Comparison of ENCODE assay signal across 1 cellular context in the genomic region with DNA sequence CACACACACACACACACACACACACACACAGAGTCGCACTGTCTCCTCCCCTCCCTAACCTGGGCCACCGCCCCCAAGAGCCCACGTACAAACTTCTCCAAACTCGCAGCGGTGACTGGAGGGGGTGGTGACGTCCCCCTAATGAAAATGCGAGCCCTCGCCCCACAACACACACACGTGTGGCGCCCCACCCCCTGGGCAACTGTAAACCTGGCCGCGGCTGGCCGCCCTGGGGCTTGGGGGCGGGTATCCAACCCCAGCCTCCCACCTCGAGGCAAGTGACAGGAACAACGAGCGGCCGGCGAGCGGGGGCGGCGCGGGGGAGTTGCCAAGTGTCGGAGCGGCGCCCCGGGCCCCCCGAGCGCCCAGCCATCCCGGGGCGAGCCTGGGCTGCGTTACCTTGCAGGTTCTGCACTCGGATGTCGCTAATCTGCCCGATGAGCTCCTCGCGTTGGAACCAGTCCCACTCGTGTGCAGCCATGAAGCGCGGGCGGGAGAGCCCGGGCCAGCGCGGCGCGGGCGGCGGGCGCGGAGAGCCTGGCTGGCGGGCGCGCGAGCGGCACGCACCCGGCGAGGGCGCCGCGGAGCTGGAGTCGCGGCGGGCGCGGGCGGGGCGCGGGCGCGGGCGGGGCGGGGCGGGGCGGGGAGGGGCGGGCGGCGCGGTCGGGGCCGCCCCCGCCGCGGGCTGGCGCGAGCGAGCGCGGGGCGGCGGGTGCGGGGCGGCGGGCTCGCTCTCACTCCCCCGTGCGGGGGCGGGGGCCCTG.
TF ChIP-seq lines count a peak whose summit lies in the region.

A gene with protein sequence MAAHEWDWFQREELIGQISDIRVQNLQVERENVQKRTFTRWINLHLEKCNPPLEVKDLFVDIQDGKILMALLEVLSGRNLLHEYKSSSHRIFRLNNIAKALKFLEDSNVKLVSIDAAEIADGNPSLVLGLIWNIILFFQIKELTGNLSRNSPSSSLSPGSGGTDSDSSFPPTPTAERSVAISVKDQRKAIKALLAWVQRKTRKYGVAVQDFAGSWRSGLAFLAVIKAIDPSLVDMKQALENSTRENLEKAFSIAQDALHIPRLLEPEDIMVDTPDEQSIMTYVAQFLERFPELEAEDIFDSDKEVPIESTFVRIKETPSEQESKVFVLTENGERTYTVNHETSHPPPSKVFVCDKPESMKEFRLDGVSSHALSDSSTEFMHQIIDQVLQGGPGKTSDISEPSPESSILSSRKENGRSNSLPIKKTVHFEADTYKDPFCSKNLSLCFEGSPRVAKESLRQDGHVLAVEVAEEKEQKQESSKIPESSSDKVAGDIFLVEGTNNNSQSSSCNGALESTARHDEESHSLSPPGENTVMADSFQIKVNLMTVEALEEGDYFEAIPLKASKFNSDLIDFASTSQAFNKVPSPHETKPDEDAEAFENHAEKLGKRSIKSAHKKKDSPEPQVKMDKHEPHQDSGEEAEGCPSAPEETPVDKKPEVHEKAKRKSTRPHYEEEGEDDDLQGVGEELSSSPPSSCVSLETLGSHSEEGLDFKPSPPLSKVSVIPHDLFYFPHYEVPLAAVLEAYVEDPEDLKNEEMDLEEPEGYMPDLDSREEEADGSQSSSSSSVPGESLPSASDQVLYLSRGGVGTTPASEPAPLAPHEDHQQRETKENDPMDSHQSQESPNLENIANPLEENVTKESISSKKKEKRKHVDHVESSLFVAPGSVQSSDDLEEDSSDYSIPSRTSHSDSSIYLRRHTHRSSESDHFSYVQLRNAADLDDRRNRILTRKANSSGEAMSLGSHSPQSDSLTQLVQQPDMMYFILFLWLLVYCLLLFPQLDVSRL (minus strand): TSS at position 597 of the 764 bp plus-strand sequence. CDS start 116 bp downstream, at position 481.

TF ChIP-seq in HepG2, 621 proteins besides CTCF, POLR2A, EP300 and RAD21 (continued from another document and continues in another):
- TF ChIP-seq, protein P1, sequence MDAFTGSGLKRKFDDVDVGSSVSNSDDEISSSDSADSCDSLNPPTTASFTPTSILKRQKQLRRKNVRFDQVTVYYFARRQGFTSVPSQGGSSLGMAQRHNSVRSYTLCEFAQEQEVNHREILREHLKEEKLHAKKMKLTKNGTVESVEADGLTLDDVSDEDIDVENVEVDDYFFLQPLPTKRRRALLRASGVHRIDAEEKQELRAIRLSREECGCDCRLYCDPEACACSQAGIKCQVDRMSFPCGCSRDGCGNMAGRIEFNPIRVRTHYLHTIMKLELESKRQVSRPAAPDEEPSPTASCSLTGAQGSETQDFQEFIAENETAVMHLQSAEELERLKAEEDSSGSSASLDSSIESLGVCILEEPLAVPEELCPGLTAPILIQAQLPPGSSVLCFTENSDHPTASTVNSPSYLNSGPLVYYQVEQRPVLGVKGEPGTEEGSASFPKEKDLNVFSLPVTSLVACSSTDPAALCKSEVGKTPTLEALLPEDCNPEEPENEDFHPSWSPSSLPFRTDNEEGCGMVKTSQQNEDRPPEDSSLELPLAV (CRISPR knock-in tag; conservative IDR thresholded peaks at IDR 0.05; ENCODE audit: low read depth), result no peak
- TF ChIP-seq, protein P2, sequence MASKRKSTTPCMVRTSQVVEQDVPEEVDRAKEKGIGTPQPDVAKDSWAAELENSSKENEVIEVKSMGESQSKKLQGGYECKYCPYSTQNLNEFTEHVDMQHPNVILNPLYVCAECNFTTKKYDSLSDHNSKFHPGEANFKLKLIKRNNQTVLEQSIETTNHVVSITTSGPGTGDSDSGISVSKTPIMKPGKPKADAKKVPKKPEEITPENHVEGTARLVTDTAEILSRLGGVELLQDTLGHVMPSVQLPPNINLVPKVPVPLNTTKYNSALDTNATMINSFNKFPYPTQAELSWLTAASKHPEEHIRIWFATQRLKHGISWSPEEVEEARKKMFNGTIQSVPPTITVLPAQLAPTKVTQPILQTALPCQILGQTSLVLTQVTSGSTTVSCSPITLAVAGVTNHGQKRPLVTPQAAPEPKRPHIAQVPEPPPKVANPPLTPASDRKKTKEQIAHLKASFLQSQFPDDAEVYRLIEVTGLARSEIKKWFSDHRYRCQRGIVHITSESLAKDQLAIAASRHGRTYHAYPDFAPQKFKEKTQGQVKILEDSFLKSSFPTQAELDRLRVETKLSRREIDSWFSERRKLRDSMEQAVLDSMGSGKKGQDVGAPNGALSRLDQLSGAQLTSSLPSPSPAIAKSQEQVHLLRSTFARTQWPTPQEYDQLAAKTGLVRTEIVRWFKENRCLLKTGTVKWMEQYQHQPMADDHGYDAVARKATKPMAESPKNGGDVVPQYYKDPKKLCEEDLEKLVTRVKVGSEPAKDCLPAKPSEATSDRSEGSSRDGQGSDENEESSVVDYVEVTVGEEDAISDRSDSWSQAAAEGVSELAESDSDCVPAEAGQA (IDR thresholded peaks at IDR 0.05; ENCODE audit: low read depth), result 0 out of 2 replicates have a peak, but pooled peaks have one; percentile 13
- TF ChIP-seq, protein P2 (CRISPR knock-in tag; IDR thresholded peaks at IDR 0.05; ENCODE audit: borderline replicate concordance), result no peak
- TF ChIP-seq, protein P3, sequence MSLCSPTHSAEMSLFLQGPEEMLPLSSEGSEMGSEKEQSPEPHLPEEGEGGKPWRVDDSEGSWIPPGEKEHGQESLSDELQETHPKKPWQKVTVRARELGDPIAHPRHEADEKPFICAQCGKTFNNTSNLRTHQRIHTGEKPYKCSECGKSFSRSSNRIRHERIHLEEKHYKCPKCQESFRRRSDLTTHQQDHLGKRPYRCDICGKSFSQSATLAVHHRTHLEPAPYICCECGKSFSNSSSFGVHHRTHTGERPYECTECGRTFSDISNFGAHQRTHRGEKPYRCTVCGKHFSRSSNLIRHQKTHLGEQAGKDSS (CRISPR knock-in tag; IDR thresholded peaks at IDR 0.05; ENCODE audit: borderline replicate concordance, low read depth), result no peak
- TF ChIP-seq, protein P4, sequence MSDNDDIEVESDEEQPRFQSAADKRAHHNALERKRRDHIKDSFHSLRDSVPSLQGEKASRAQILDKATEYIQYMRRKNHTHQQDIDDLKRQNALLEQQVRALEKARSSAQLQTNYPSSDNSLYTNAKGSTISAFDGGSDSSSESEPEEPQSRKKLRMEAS (IDR thresholded peaks at IDR 0.05), result peak; percentile 55; the same call in 1 of the 2 replicates
- peak; percentile 63; the same call in 1 of the 2 replicates for TF ChIP-seq HIVEP1 (CRISPR knock-in tag; IDR thresholded peaks at IDR 0.05)
- TF ChIP-seq ZMAT3 (CRISPR knock-in tag; conservative IDR thresholded peaks at IDR 0.05), result 0 out of 2 replicates have a peak, but pooled peaks have one; percentile 51
- TF ChIP-seq, protein P5, sequence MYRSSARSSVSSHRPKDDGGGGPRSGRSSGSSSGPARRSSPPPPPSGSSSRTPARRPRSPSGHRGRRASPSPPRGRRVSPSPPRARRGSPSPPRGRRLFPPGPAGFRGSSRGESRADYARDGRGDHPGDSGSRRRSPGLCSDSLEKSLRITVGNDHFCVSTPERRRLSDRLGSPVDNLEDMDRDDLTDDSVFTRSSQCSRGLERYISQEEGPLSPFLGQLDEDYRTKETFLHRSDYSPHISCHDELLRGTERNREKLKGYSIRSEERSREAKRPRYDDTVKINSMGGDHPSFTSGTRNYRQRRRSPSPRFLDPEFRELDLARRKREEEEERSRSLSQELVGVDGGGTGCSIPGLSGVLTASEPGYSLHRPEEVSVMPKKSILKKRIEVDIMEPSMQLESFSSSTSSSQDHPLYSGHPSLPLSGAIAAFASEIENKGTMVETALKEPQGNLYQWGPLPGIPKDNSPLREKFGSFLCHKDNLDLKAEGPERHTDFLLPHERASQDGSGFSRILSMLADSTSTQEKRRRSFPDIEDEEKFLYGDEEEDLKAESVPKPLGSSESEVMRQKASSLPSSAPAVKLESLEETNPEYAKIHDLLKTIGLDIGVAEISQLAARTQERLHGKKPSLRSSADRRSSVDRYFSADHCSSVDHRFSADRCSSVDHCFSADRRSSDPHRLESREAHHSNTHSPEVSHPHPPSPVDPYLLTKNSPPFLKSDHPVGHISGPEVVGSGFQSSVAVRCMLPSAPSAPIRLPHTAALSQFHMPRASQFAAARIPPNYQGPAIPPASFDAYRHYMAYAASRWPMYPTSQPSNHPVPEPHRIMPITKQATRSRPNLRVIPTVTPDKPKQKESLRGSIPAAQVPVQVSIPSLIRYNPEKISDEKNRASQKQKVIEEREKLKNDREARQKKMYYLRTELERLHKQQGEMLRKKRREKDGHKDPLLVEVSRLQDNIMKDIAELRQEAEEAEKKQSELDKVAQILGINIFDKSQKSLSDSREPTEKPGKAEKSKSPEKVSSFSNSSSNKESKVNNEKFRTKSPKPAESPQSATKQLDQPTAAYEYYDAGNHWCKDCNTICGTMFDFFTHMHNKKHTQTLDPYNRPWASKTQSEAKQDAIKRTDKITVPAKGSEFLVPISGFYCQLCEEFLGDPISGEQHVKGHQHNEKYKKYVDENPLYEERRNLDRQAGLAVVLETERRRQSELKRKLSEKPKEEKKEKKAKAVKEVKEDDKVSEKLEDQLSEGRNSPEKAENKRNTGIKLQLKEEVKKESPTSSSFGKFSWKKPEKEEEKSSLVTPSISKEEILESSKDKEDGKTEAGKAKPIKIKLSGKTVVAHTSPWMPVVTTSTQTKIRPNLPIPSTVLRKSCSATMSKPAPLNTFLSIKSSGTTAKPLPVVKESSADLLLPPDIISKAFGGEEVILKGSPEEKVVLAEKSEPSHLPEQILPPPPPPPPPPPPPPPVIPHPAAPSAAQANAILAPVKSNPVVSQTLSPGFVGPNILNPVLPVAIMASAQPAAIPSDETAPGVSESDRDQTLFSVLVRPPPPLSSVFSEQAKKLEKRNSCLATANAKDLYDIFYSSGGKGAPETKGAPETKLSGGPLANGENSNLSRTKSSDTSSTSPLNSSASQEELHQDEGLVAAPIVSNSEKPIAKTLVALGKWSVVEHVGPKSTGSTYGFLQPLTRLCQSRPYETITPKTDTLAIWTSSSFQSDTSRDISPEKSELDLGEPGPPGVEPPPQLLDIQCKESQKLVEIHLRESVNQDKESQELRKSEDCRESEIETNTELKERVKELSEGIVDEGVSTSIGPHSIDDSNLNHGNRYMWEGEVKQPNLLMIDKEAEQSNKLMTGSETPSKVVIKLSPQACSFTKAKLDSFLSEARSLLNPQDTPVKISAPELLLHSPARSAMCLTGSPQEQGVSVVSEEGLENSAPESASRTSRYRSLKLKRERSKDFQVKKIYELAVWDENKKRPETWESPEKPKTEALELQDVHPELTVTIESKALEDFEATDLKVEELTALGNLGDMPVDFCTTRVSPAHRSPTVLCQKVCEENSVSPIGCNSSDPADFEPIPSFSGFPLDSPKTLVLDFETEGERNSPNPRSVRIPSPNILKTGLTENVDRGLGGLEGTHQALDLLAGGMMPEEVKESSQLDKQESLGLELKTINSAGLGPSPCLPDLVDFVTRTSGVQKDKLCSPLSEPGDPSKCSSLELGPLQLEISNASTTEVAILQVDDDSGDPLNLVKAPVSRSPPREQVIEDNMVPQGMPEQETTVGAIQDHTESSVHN (CRISPR knock-in tag; IDR thresholded peaks at IDR 0.05), result no peak
- TF ChIP-seq, protein P6, sequence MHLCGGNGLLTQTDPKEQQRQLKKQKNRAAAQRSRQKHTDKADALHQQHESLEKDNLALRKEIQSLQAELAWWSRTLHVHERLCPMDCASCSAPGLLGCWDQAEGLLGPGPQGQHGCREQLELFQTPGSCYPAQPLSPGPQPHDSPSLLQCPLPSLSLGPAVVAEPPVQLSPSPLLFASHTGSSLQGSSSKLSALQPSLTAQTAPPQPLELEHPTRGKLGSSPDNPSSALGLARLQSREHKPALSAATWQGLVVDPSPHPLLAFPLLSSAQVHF (CRISPR knock-in tag; IDR thresholded peaks at IDR 0.05), result no peak
- TF ChIP-seq ASH2L (IDR thresholded peaks at IDR 0.05; ENCODE audit: insufficient read length, low read depth, low read length), result peak; percentile 31
- TF ChIP-seq RXRA (CRISPR knock-in tag; IDR thresholded peaks at IDR 0.05), result peak; percentile 29; the same call in 1 of the 2 replicates
- TF ChIP-seq KLF16 (CRISPR knock-in tag; IDR thresholded peaks at IDR 0.05), result 0 out of 4 replicates have a peak, but pooled peaks of 1 of the 2 experiments have one; percentile 29
- TF ChIP-seq, protein P7, sequence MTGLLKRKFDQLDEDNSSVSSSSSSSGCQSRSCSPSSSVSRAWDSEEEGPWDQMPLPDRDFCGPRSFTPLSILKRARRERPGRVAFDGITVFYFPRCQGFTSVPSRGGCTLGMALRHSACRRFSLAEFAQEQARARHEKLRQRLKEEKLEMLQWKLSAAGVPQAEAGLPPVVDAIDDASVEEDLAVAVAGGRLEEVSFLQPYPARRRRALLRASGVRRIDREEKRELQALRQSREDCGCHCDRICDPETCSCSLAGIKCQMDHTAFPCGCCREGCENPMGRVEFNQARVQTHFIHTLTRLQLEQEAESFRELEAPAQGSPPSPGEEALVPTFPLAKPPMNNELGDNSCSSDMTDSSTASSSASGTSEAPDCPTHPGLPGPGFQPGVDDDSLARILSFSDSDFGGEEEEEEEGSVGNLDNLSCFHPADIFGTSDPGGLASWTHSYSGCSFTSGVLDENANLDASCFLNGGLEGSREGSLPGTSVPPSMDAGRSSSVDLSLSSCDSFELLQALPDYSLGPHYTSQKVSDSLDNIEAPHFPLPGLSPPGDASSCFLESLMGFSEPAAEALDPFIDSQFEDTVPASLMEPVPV (CRISPR knock-in tag; IDR thresholded peaks at IDR 0.05), result 0 out of 2 replicates have a peak, but pooled peaks have one; percentile 40
- TF ChIP-seq TAF1 (CRISPR knock-in tag; IDR thresholded peaks at IDR 0.05), result peak; percentile 8; the same call in 1 of the 2 replicates
- TF ChIP-seq ZNF205 (CRISPR knock-in tag; IDR thresholded peaks at IDR 0.05), result no peak
- TF ChIP-seq FOXC1 (CRISPR knock-in tag; IDR thresholded peaks at IDR 0.05; ENCODE audit: borderline replicate concordance), result 0 out of 2 replicates have a peak, but pooled peaks have one; percentile 3
- TF ChIP-seq ARNT (IDR thresholded peaks at IDR 0.05), result no peak
- no peak for TF ChIP-seq SP2 (CRISPR knock-in tag; IDR thresholded peaks at IDR 0.05)
- no peak for TF ChIP-seq CBX5 (CRISPR knock-in tag; IDR thresholded peaks at IDR 0.05; ENCODE audit: borderline replicate concordance)
- no peak for TF ChIP-seq PAF1 (CRISPR knock-in tag; IDR thresholded peaks at IDR 0.05)
